ENCODE assay signal across 15 cellular contexts in genomic region chr2:48318118-48318517, GRCh38. TPM values are rescaled to one million over a fixed set of nuclear protein-coding genes. Genes with fewer than 3 reads are reported as not detected.
DNase-seq lines count a peak whose midpoint lies in the region; ATAC-seq lines count a peak whose summit lies in the region.
"Had no signal": no experiment of that assay in that cellular context is flagged by ENCODE, and none has a peak within 500 bp of the region (broad histone marks: within the 10 kb centered on the region; RNA-seq: fewer than 3 reads in every experiment).

No MANE protein-coding gene starts in this region.

- ATAC-seq in stimulated activated naive CD8-positive, alpha-beta T cell treated with anti-CD3 and anti-CD28 coated beads, Interleukin-15, Interleukin-2, amounts not matched to agents 100 U/mL and 50 U/mL, for 24 hours = no peak
- no peak for ATAC-seq in T-helper 17 cell
- ATAC-seq in effector memory CD8-positive, alpha-beta T cell (replicated peaks) = no peak
- no peak for ATAC-seq in HG03196 (IDR thresholded peaks at IDR 0.05; ENCODE audit: unreplicated experiment)
- no peak for ATAC-seq in HG03175 (IDR thresholded peaks at IDR 0.05; ENCODE audit: unreplicated experiment)

- no peaks in the 10 kb centered on the region for H3K9me3 ChIP-seq in T-helper 17 cell (ENCODE audit: control insufficient read depth, low read length, poor library complexity, severe bottlenecking)
- H3K9me3 ChIP-seq: adrenal gland, Peyer's patch had no signal

- no peak for DNase-seq in stimulated activated naive CD8-positive, alpha-beta T cell treated with anti-CD3 and anti-CD28 coated beads, Interleukin-15, Interleukin-2, amounts not matched to agents 100 U/mL and 50 U/mL, for 24 hours
- DNase-seq in T-helper 17 cell = no peak
- no peak for DNase-seq in effector memory CD8-positive, alpha-beta T cell
- DNase-seq in stimulated activated naive CD4-positive, alpha-beta T cell (lab: John Stamatoyannopoulos, UW) = no peak
- DNase-seq in stimulated activated CD4-positive, alpha-beta T cell treated with anti-CD3 and anti-CD28 coated beads, Interleukin-4, amount 100 ng/mL, for 4 hours = no peak
- DNase-seq: adrenal gland, DMS153, hippocampal formation, NCI-H1092 treated with DMSO at 0.1 percent for 48 hours, NCI-H748 treated with DMSO at 0.1 percent for 48 hours, Peyer's patch, SW 1271 had no signal

- H3K27me3 Mint-ChIP-seq in stimulated activated naive CD8-positive, alpha-beta T cell treated with anti-CD3 and anti-CD28 coated beads, Interleukin-15, Interleukin-2, amounts not matched to agents 100 ng/mL and 50 ng/mL, for 24 hours = no peaks in the 10 kb centered on the region
- no peaks in the 10 kb centered on the region for H3K27me3 Mint-ChIP-seq in T-helper 17 cell
- no peaks in the 10 kb centered on the region for H3K27me3 Mint-ChIP-seq in effector memory CD8-positive, alpha-beta T cell

- H3K4me1 Mint-ChIP-seq in stimulated activated naive CD8-positive, alpha-beta T cell treated with anti-CD3 and anti-CD28 coated beads, Interleukin-15, Interleukin-2, amounts not matched to agents 100 ng/mL and 50 ng/mL, for 24 hours (ENCODE audit: low read depth) = peaks cover 61% of the 10 kb centered on the region
- peaks cover 33% of the 10 kb centered on the region for H3K4me1 Mint-ChIP-seq in T-helper 17 cell
- peaks cover 38 to 55% of the 10 kb centered on the region in 2 donors for H3K4me1 Mint-ChIP-seq in effector memory CD8-positive, alpha-beta T cell (ENCODE audit: low read depth in 2 of 2)

- peak overlapping the region; percentile 80 for H3K27ac Mint-ChIP-seq in stimulated activated naive CD8-positive, alpha-beta T cell treated with anti-CD3 and anti-CD28 coated beads, Interleukin-15, Interleukin-2, amounts not matched to agents 100 ng/mL and 50 ng/mL, for 24 hours
- peak overlapping the region; percentile 93 for H3K27ac Mint-ChIP-seq in T-helper 17 cell
- peak overlapping the region; percentile 2 to 52 for H3K27ac Mint-ChIP-seq in effector memory CD8-positive, alpha-beta T cell

- peak overlapping the region; percentile 65 for H3K4me3 Mint-ChIP-seq in stimulated activated naive CD8-positive, alpha-beta T cell treated with anti-CD3 and anti-CD28 coated beads, Interleukin-15, Interleukin-2, amounts not matched to agents 100 ng/mL and 50 ng/mL, for 24 hours
- peak overlapping the region; percentile 64 for H3K4me3 Mint-ChIP-seq in T-helper 17 cell
- H3K4me3 Mint-ChIP-seq in effector memory CD8-positive, alpha-beta T cell = peak overlapping the region in 1 of 2 donors; percentile 35

- peaks cover 4% of the 10 kb centered on the region for H3K9me3 Mint-ChIP-seq in stimulated activated naive CD8-positive, alpha-beta T cell treated with anti-CD3 and anti-CD28 coated beads, Interleukin-15, Interleukin-2, amounts not matched to agents 100 ng/mL and 50 ng/mL, for 24 hours
- no peaks in the 10 kb centered on the region for H3K9me3 Mint-ChIP-seq in effector memory CD8-positive, alpha-beta T cell

- peaks cover 18% of the 10 kb centered on the region for H3K36me3 Mint-ChIP-seq in stimulated activated naive CD8-positive, alpha-beta T cell treated with anti-CD3 and anti-CD28 coated beads, Interleukin-15, Interleukin-2, amounts not matched to agents 100 ng/mL and 50 ng/mL, for 24 hours (ENCODE audit: low read depth)
- H3K36me3 Mint-ChIP-seq in T-helper 17 cell (ENCODE audit: low read depth) = no peaks in the 10 kb centered on the region
- H3K36me3 Mint-ChIP-seq in effector memory CD8-positive, alpha-beta T cell (ENCODE audit: insufficient read depth) = peaks cover 34% of the 10 kb centered on the region

RNA-seq across cellular contexts. Expression of gene FOXN2, which starts 3.6 kb away (rescaled TPM):
- 10 to 100 TPM; 55.0 to 58.7 TPM for total RNA-seq in T-helper 17 cell

Comparison
In these comparisons a context has a peak if more than half of its experiments do, and no peak if none do; other contexts are left out.
1. H3K27ac Mint-ChIP-seq: peak in every context shown above with its lines; median percentile 93 in T-helper 17 cell; 80 in stimulated activated naive CD8-positive, alpha-beta T cell treated with anti-CD3 and anti-CD28 coated beads, Interleukin-15, Interleukin-2, amounts not matched to agents 100 ng/mL and 50 ng/mL, for 24 hours; 27 in effector memory CD8-positive, alpha-beta T cell.